9 cellular contexts compared by ENCODE assay signal in genomic region chr16:89924925-89925307, GRCh38.
DNase-seq lines count a peak whose midpoint lies in the region; TF ChIP-seq lines count a peak whose summit lies in the region.
"Had no signal": no experiment of that assay in that cellular context is flagged by ENCODE, and none has a peak within 500 bp of the region (broad histone marks: within the 10 kb centered on the region; RNA-seq: fewer than 3 reads in every experiment).

No MANE protein-coding gene starts in this region.

- H3K4me3 ChIP-seq in AG09309 (ENCODE audit: control insufficient read depth, low read depth, low read length), result peak overlapping the region; percentile 94
- H3K4me3 ChIP-seq in HAP-1, result peak overlapping the region; percentile 48; the same call in 1 of the 2 replicates
- H3K4me3 ChIP-seq in astrocyte of the spinal cord (ENCODE audit: low read depth, low read length), result peak overlapping the region; percentile 94

- in situ Hi-C loops in HAP-1 (cut with MboI; ENCODE audit: low sequenced_read_pairs), result no loop called here
- in situ Hi-C loops in astrocyte of the spinal cord (cut with HindIII; ENCODE audit: low sequenced_read_pairs), result no loop called here

- H3K36me3 ChIP-seq in HAP-1 (replicated peaks), result no peaks in the 10 kb centered on the region

- H3K27me3 ChIP-seq in HAP-1 (ENCODE audit: low read depth), result no peaks in the 10 kb centered on the region

- TF ChIP-seq CTCF in AG09309 (IDR thresholded peaks at IDR 0.05; ENCODE audit: control insufficient read depth, insufficient read depth, low read depth, low read length, missing control alignments), result no peak
- TF ChIP-seq CTCF in astrocyte of the spinal cord (IDR thresholded peaks at IDR 0.05; ENCODE audit: low read depth, low read length), result no peak

- no peaks in the 10 kb centered on the region for H3K9me3 ChIP-seq in HAP-1

- DNase-seq in AG09309 (ENCODE audit: low read depth), result no peak
- peak; percentile 8 to 48 for DNase-seq in HAP-1 (ENCODE audit: low spot score in 2 of 2)
- no peak for DNase-seq in astrocyte of the spinal cord (ENCODE audit: low read depth, low spot score)
- peak; percentile 73 for DNase-seq in left kidney (ENCODE audit: low read depth, low spot score)
- no peak for DNase-seq in CD1c-positive myeloid dendritic cell (ENCODE audit: extremely low spot score)
- DNase-seq in activated CD4-positive, alpha-beta T cell treated with anti-CD3 and anti-CD28 coated beads for 48 hours, result no peak
- DNase-seq in activated CD8-positive, alpha-beta memory T cell treated with anti-CD3 and anti-CD28 coated beads for 24 hours, result no peak
- no peak for DNase-seq in NCI-H748 treated with DMSO at 0.1 percent for 48 hours (lab: John Stamatoyannopoulos, UW)
- DNase-seq: GDM1 had no signal

- H3K4me1 ChIP-seq in HAP-1, result peaks cover 25% of the 10 kb centered on the region

Comparison
In these comparisons a context has a peak if more than half of its experiments do, and no peak if none do; other contexts are left out.
1. DNase-seq: peak in HAP-1 (2 of 2) and left kidney (single experiment); none in AG09309 (single experiment), astrocyte of the spinal cord (single experiment), CD1c-positive myeloid dendritic cell (single experiment), activated CD4-positive, alpha-beta T cell treated with anti-CD3 and anti-CD28 coated beads for 48 hours (single experiment), activated CD8-positive, alpha-beta memory T cell treated with anti-CD3 and anti-CD28 coated beads for 24 hours (single experiment) and NCI-H748 treated with DMSO at 0.1 percent for 48 hours (single experiment).
2. Peak in every context shown above with its lines, with median percentiles within 50 percentile points of each other: H3K4me3 ChIP-seq.